8 cellular contexts compared by ENCODE assay signal in genomic region chr19:41427647-41428480, GRCh38. TPM values are rescaled to one million over a fixed set of nuclear protein-coding genes. Genes with fewer than 3 reads are reported as not detected.
A peak's percentile ranks its signal among the peaks of the same experiment; 100 is the strongest.
DNase-seq lines count a peak whose midpoint lies in the region; ATAC-seq, FAIRE-seq and TF ChIP-seq lines count a peak whose summit lies in the region.

No MANE protein-coding gene starts in this region.

- peak overlapping the region; percentile 41; the same call in 1 of the 2 replicates for H3K27ac ChIP-seq in HEK293 (ENCODE audit: extremely low read depth, low read depth, low read length)

- peak overlapping the region; percentile 89 for H3K27ac Mint-ChIP-seq in T-helper 2 cell treated with Interferon-gamma antibody and Interleukin-4, amounts not matched to agents 5 μg/mL and 100 μg/mL, for 36 hours

- peak; percentile 42 for DNase-seq in T-helper 2 cell treated with Interferon-gamma antibody and Interleukin-4, amounts not matched to agents 5 μg/mL and 100 μg/mL, for 36 hours (ENCODE audit: low spot score)
- DNase-seq in bronchial epithelial cell (ENCODE audit: low read depth) (no peak), left kidney (ENCODE audit: low read depth, low spot score) (peak; percentile 56), NCI-H128 (lab: John Stamatoyannopoulos, UW; ENCODE audit: unreplicated experiment) (no peak), 8988T (no peak)
- DNase-seq in stimulated activated naive CD4-positive, alpha-beta T cell treated with Interleukin-2 at 50 U/mL for 16 hours (lab: John Stamatoyannopoulos, UW) = peak; percentile 21

- TF ChIP-seq CTCF in HEK293 (tag by site-specific recombination; IDR thresholded peaks at IDR 0.05) (no peak), bronchial epithelial cell (IDR thresholded peaks at IDR 0.05; ENCODE audit: insufficient read depth, low read length, severe bottlenecking) (peak; percentile 22)

- H3K4me1 Mint-ChIP-seq in T-helper 2 cell treated with Interferon-gamma antibody and Interleukin-4, amounts not matched to agents 5 μg/mL and 100 μg/mL, for 36 hours (ENCODE audit: low read depth) = peaks cover 20% of the 10 kb centered on the region

- H3K27me3 Mint-ChIP-seq in T-helper 2 cell treated with Interferon-gamma antibody and Interleukin-4, amounts not matched to agents 5 μg/mL and 100 μg/mL, for 36 hours (ENCODE audit: low read depth) = no peaks in the 10 kb centered on the region

- peaks cover 17 to 46% of the 10 kb centered on the region in 2 experiments; a peak in 2 of 3 replicates for H3K36me3 ChIP-seq in HEK293 (ENCODE audit: control insufficient read depth in 2 of 2, insufficient read depth in 1 of 2, low read length in 2 of 2)
- H3K36me3 ChIP-seq in bronchial epithelial cell (ENCODE audit: control insufficient read depth, insufficient read depth, low read length) = peaks cover 14% of the 10 kb centered on the region

- POLR2A ChIA-PET in HEK293 (lab: Yijun Ruan, JAX) = interaction anchor here (0.9 to 2.1 kb wide), 7 partner anchors 10 to 64 kb away, joined by 3 to 25 read pairs (median 7); partner anchors contain the start of genes B9D2 and DMAC2

- H3K4me1 ChIP-seq in HEK293 (ENCODE audit: control insufficient read depth, insufficient read depth, low read length) = peaks cover 13% of the 10 kb centered on the region

- H3K36me3 Mint-ChIP-seq in T-helper 2 cell treated with Interferon-gamma antibody and Interleukin-4, amounts not matched to agents 5 μg/mL and 100 μg/mL, for 36 hours (ENCODE audit: low read depth) = peaks cover 18% of the 10 kb centered on the region

- no peaks in the 10 kb centered on the region for H3K9me3 ChIP-seq in HEK293 (ENCODE audit: control insufficient read depth, insufficient read depth, low read depth, low read length)

- H3K4me3 ChIP-seq in HEK293 (ENCODE audit: low read depth, low read length) (no peak overlapping the region), bronchial epithelial cell (ENCODE audit: low read depth, low read length) (peak overlapping the region; percentile 65)

- CTCF ChIA-PET in HEK293 (lab: Yijun Ruan, JAX) = interaction anchor here (0.7 to 4.2 kb wide), 4 partner anchors 12 to 879 kb away, joined by 3 to 21 read pairs (median 7); partner anchors contain the start of gene DMAC2

- no peak for ATAC-seq in HG02885 (IDR thresholded peaks at IDR 0.05; ENCODE audit: poor library complexity, unreplicated experiment)

- no peak for FAIRE-seq in bronchial epithelial cell (lab: Jason Lieb, UNC)

- H3K27me3 ChIP-seq in bronchial epithelial cell (ENCODE audit: control insufficient read depth, insufficient read depth, low read length) = no peaks in the 10 kb centered on the region

- H3K4me3 Mint-ChIP-seq in T-helper 2 cell treated with Interferon-gamma antibody and Interleukin-4, amounts not matched to agents 5 μg/mL and 100 μg/mL, for 36 hours = peak overlapping the region; percentile 87

- H3K9me3 Mint-ChIP-seq in T-helper 2 cell treated with Interferon-gamma antibody and Interleukin-4, amounts not matched to agents 5 μg/mL and 100 μg/mL, for 36 hours = no peaks in the 10 kb centered on the region

TF ChIP-seq in HEK293, 187 proteins besides CTCF, POLR2A, EP300 and RAD21:
- TF ChIP-seq, protein P1, sequence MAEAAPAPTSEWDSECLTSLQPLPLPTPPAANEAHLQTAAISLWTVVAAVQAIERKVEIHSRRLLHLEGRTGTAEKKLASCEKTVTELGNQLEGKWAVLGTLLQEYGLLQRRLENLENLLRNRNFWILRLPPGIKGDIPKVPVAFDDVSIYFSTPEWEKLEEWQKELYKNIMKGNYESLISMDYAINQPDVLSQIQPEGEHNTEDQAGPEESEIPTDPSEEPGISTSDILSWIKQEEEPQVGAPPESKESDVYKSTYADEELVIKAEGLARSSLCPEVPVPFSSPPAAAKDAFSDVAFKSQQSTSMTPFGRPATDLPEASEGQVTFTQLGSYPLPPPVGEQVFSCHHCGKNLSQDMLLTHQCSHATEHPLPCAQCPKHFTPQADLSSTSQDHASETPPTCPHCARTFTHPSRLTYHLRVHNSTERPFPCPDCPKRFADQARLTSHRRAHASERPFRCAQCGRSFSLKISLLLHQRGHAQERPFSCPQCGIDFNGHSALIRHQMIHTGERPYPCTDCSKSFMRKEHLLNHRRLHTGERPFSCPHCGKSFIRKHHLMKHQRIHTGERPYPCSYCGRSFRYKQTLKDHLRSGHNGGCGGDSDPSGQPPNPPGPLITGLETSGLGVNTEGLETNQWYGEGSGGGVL (tag by site-specific recombination; IDR thresholded peaks at IDR 0.05) = peak; percentile 80
- TF ChIP-seq ZFP69B (tag by site-specific recombination; IDR thresholded peaks at IDR 0.05) = peak; percentile 77
- TF ChIP-seq PRDM1 (tag by site-specific recombination; IDR thresholded peaks at IDR 0.05) = 0 out of 2 replicates have a peak, but pooled peaks have one; percentile 8
- TF ChIP-seq ZBTB8A (tag by site-specific recombination; IDR thresholded peaks at IDR 0.05) = peak; percentile 21; the same call in 1 of the 2 replicates
- TF ChIP-seq ZFHX2 (tag by site-specific recombination; conservative IDR thresholded peaks at IDR 0.05) = peak; percentile 71
- TF ChIP-seq GLIS1 (tag by site-specific recombination; IDR thresholded peaks at IDR 0.05) = peak; percentile 92
- peak; percentile 66; the same call in 1 of the 2 replicates for TF ChIP-seq ZNF785 (tag by site-specific recombination; IDR thresholded peaks at IDR 0.05)
- TF ChIP-seq ZNF544 (tag by site-specific recombination; IDR thresholded peaks at IDR 0.05) = no peak
- no peak for TF ChIP-seq ZNF747 (tag by site-specific recombination; IDR thresholded peaks at IDR 0.05)
- TF ChIP-seq ZBTB48 (tag by site-specific recombination; IDR thresholded peaks at IDR 0.05) = peak; percentile 75
- TF ChIP-seq ZNF692 (tag by site-specific recombination; IDR thresholded peaks at IDR 0.05) = peak; percentile 65
- TF ChIP-seq ZNF791 (tag by site-specific recombination; IDR thresholded peaks at IDR 0.05) = 0 out of 2 replicates have a peak, but pooled peaks have one; percentile 27
- peak; percentile 39; the same call in 1 of the 2 replicates for TF ChIP-seq ZNF366 (tag by site-specific recombination; conservative IDR thresholded peaks at IDR 0.05)
- no peak for TF ChIP-seq ZNF169 (tag by site-specific recombination; IDR thresholded peaks at IDR 0.05)
- TF ChIP-seq EGR2 (tag by site-specific recombination; IDR thresholded peaks at IDR 0.05; ENCODE audit: low read depth) = peak; percentile 82
- 0 out of 2 replicates have a peak, but pooled peaks have one; percentile 2 for TF ChIP-seq KLF9 (tag by site-specific recombination; IDR thresholded peaks at IDR 0.05; ENCODE audit: low read depth)
- TF ChIP-seq FEZF1 (tag by site-specific recombination; IDR thresholded peaks at IDR 0.05) = no peak
- TF ChIP-seq OSR2 (tag by site-specific recombination; IDR thresholded peaks at IDR 0.05) = no peak

RNA-seq across cellular contexts. Expression of gene B3GNT8, which starts 0.7 kb away (rescaled TPM):
- 3.2 and 14.3 TPM in 2 replicates for total RNA-seq in bronchial epithelial cell

RNA-seq across cellular contexts. Expression of gene DMAC2, which starts 11.8 kb away (rescaled TPM):
- total RNA-seq in bronchial epithelial cell = 39.5 and 40.2 TPM in 2 replicates

RNA-seq across cellular contexts. Expression of gene ERICH4, which starts 15.1 kb away (rescaled TPM):
- total RNA-seq in bronchial epithelial cell = not detected in 2 replicates

RNA-seq across cellular contexts. Expression of gene BCKDHA, which starts 30.2 kb away (rescaled TPM):
- total RNA-seq in bronchial epithelial cell = 39.6 and 41.6 TPM in 2 replicates

RNA-seq across cellular contexts. Expression of gene EXOSC5, which starts 30.7 kb away (rescaled TPM):
- total RNA-seq in bronchial epithelial cell = 13.7 and 58.4 TPM in 2 replicates

Comparison
In these comparisons a context has a peak if more than half of its experiments do, and no peak if none do; other contexts are left out.
1. DNase-seq: peak in T-helper 2 cell treated with Interferon-gamma antibody and Interleukin-4, amounts not matched to agents 5 μg/mL and 100 μg/mL, for 36 hours (single experiment), left kidney (single experiment) and stimulated activated naive CD4-positive, alpha-beta T cell treated with Interleukin-2 at 50 U/mL for 16 hours (single experiment); none in bronchial epithelial cell (single experiment), NCI-H128 (single experiment) and 8988T (single experiment).